ENCODE assay signal across 1 cellular context in genomic region chr12:50574621-50575348, GRCh38.
TF ChIP-seq lines count a peak whose summit lies in the region.

No MANE protein-coding gene starts in this region.

TF ChIP-seq in HepG2, 621 proteins besides CTCF, POLR2A, EP300 and RAD21 (continued from another document and continues in another):
- TF ChIP-seq, protein P1, sequence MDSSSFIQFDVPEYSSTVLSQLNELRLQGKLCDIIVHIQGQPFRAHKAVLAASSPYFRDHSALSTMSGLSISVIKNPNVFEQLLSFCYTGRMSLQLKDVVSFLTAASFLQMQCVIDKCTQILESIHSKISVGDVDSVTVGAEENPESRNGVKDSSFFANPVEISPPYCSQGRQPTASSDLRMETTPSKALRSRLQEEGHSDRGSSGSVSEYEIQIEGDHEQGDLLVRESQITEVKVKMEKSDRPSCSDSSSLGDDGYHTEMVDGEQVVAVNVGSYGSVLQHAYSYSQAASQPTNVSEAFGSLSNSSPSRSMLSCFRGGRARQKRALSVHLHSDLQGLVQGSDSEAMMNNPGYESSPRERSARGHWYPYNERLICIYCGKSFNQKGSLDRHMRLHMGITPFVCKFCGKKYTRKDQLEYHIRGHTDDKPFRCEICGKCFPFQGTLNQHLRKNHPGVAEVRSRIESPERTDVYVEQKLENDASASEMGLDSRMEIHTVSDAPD (CRISPR knock-in tag; IDR thresholded peaks at IDR 0.05) = no peak
- TF ChIP-seq ZNF337 (CRISPR knock-in tag; IDR thresholded peaks at IDR 0.05; ENCODE audit: borderline replicate concordance, low read depth) (no peak), ZNF296 (CRISPR knock-in tag; conservative IDR thresholded peaks at IDR 0.05) (no peak), ZSCAN31 (CRISPR knock-in tag; IDR thresholded peaks at IDR 0.05; ENCODE audit: low read depth) (no peak), ZNF616 (CRISPR knock-in tag; IDR thresholded peaks at IDR 0.05; ENCODE audit: low read depth) (no peak), ARNT (IDR thresholded peaks at IDR 0.05) (no peak), HDAC1 (CRISPR knock-in tag; IDR thresholded peaks at IDR 0.05) (no peak), FOXP4 (CRISPR knock-in tag; IDR thresholded peaks at IDR 0.05) (peak; percentile 31; the same call in 1 of the 2 replicates), LBX2 (CRISPR knock-in tag; IDR thresholded peaks at IDR 0.05; ENCODE audit: borderline replicate concordance) (no peak), SETDB1 (CRISPR knock-in tag; IDR thresholded peaks at IDR 0.05; ENCODE audit: borderline replicate concordance) (no peak), AGO1 (IDR thresholded peaks at IDR 0.05; ENCODE audit: low read depth, low read length, poor library complexity, severe bottlenecking) (no peak), STAG1 (CRISPR knock-in tag; IDR thresholded peaks at IDR 0.05) (no peak), ZNF564 (CRISPR knock-in tag; IDR thresholded peaks at IDR 0.05) (no peak), CBFB (CRISPR knock-in tag; IDR thresholded peaks at IDR 0.05) (no peak), GFI1 (CRISPR knock-in tag; IDR thresholded peaks at IDR 0.05; ENCODE audit: borderline replicate concordance) (no peak; the same call in 1 of the 2 replicates), ZBTB25 (CRISPR knock-in tag; IDR thresholded peaks at IDR 0.05) (0 out of 2 replicates have a peak, but pooled peaks have one; percentile 4), ZSCAN22 (CRISPR knock-in tag; IDR thresholded peaks at IDR 0.05) (no peak), SOX5 (CRISPR knock-in tag; IDR thresholded peaks at IDR 0.05; ENCODE audit: borderline replicate concordance) (peak; percentile 33; the same call in 1 of the 2 replicates), FOXP1 (IDR thresholded peaks at IDR 0.05) (no peak), FOXP1 (CRISPR knock-in tag; IDR thresholded peaks at IDR 0.05) (no peak), IRF2 (CRISPR knock-in tag; IDR thresholded peaks at IDR 0.05) (no peak), YY1 (IDR thresholded peaks at IDR 0.05; ENCODE audit: insufficient read depth, insufficient replicate concordance, low read depth, low read length) (no peak), ZMAT5 (CRISPR knock-in tag; IDR thresholded peaks at IDR 0.05; ENCODE audit: borderline replicate concordance, low read depth) (no peak), XRCC5 (optimal IDR thresholded peaks at IDR 0.05; ENCODE audit: low read length) (no peak), ZNF720 (CRISPR knock-in tag; IDR thresholded peaks at IDR 0.05) (no peak), ZBTB44 (CRISPR knock-in tag; IDR thresholded peaks at IDR 0.05) (no peak), ZC3H13 (CRISPR knock-in tag; IDR thresholded peaks at IDR 0.05) (no peak), EHMT2 (IDR thresholded peaks at IDR 0.05; ENCODE audit: borderline replicate concordance, low read depth, low read length) (no peak), ATF7-NPFF (CRISPR knock-in tag; IDR thresholded peaks at IDR 0.05; ENCODE audit: low read depth) (no peak), PAWR (CRISPR knock-in tag; IDR thresholded peaks at IDR 0.05; ENCODE audit: borderline replicate concordance) (no peak), NCOR1 (IDR thresholded peaks at IDR 0.05; ENCODE audit: borderline replicate concordance, low read length) (no peak), FOXK1 (CRISPR knock-in tag; IDR thresholded peaks at IDR 0.05; ENCODE audit: borderline replicate concordance, low read depth) (no peak), SMAD9 (CRISPR knock-in tag; IDR thresholded peaks at IDR 0.05) (no peak), LCORL (IDR thresholded peaks at IDR 0.05) (no peak), LCORL (CRISPR knock-in tag; IDR thresholded peaks at IDR 0.05) (0 out of 2 replicates have a peak, but pooled peaks have one; percentile 54), SIN3B (IDR thresholded peaks at IDR 0.05; ENCODE audit: low read length) (no peak), TGIF2 (CRISPR knock-in tag; IDR thresholded peaks at IDR 0.05) (no peak), ZNF747 (CRISPR knock-in tag; IDR thresholded peaks at IDR 0.05; ENCODE audit: borderline replicate concordance) (no peak), KAT7 (CRISPR knock-in tag; IDR thresholded peaks at IDR 0.05; ENCODE audit: borderline replicate concordance) (0 out of 2 replicates have a peak, but pooled peaks have one; percentile 21), NFKBIZ (CRISPR knock-in tag; IDR thresholded peaks at IDR 0.05) (no peak), SRSF1 (optimal IDR thresholded peaks at IDR 0.05; ENCODE audit: low read depth, low read length) (no peak), ZMYM2 (CRISPR knock-in tag; IDR thresholded peaks at IDR 0.05) (no peak), KDM2A (CRISPR knock-in tag; IDR thresholded peaks at IDR 0.05; ENCODE audit: borderline replicate concordance, low read depth) (no peak), RARA (CRISPR knock-in tag; IDR thresholded peaks at IDR 0.05) (no peak), ZNF432 (CRISPR knock-in tag; IDR thresholded peaks at IDR 0.05; ENCODE audit: borderline replicate concordance) (no peak), REL (CRISPR knock-in tag; conservative IDR thresholded peaks at IDR 0.05) (no peak), RXRB (CRISPR knock-in tag; IDR thresholded peaks at IDR 0.05; ENCODE audit: borderline replicate concordance) (0 out of 2 replicates have a peak, but pooled peaks have one; percentile 11)
- TF ChIP-seq, protein P2, sequence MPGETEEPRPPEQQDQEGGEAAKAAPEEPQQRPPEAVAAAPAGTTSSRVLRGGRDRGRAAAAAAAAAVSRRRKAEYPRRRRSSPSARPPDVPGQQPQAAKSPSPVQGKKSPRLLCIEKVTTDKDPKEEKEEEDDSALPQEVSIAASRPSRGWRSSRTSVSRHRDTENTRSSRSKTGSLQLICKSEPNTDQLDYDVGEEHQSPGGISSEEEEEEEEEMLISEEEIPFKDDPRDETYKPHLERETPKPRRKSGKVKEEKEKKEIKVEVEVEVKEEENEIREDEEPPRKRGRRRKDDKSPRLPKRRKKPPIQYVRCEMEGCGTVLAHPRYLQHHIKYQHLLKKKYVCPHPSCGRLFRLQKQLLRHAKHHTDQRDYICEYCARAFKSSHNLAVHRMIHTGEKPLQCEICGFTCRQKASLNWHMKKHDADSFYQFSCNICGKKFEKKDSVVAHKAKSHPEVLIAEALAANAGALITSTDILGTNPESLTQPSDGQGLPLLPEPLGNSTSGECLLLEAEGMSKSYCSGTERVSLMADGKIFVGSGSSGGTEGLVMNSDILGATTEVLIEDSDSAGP (CRISPR knock-in tag; IDR thresholded peaks at IDR 0.05; ENCODE audit: borderline replicate concordance) = no peak
- TF ChIP-seq, protein P3, sequence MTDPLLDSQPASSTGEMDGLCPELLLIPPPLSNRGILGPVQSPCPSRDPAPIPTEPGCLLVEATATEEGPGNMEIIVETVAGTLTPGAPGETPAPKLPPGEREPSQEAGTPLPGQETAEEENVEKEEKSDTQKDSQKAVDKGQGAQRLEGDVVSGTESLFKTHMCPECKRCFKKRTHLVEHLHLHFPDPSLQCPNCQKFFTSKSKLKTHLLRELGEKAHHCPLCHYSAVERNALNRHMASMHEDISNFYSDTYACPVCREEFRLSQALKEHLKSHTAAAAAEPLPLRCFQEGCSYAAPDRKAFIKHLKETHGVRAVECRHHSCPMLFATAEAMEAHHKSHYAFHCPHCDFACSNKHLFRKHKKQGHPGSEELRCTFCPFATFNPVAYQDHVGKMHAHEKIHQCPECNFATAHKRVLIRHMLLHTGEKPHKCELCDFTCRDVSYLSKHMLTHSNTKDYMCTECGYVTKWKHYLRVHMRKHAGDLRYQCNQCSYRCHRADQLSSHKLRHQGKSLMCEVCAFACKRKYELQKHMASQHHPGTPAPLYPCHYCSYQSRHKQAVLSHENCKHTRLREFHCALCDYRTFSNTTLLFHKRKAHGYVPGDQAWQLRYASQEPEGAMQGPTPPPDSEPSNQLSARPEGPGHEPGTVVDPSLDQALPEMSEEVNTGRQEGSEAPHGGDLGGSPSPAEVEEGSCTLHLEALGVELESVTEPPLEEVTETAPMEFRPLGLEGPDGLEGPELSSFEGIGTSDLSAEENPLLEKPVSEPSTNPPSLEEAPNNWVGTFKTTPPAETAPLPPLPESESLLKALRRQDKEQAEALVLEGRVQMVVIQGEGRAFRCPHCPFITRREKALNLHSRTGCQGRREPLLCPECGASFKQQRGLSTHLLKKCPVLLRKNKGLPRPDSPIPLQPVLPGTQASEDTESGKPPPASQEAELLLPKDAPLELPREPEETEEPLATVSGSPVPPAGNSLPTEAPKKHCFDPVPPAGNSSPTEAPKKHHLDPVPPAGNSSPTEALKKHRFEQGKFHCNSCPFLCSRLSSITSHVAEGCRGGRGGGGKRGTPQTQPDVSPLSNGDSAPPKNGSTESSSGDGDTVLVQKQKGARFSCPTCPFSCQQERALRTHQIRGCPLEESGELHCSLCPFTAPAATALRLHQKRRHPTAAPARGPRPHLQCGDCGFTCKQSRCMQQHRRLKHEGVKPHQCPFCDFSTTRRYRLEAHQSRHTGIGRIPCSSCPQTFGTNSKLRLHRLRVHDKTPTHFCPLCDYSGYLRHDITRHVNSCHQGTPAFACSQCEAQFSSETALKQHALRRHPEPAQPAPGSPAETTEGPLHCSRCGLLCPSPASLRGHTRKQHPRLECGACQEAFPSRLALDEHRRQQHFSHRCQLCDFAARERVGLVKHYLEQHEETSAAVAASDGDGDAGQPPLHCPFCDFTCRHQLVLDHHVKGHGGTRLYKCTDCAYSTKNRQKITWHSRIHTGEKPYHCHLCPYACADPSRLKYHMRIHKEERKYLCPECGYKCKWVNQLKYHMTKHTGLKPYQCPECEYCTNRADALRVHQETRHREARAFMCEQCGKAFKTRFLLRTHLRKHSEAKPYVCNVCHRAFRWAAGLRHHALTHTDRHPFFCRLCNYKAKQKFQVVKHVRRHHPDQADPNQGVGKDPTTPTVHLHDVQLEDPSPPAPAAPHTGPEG (CRISPR knock-in tag; IDR thresholded peaks at IDR 0.05) = no peak
- TF ChIP-seq, protein P4, sequence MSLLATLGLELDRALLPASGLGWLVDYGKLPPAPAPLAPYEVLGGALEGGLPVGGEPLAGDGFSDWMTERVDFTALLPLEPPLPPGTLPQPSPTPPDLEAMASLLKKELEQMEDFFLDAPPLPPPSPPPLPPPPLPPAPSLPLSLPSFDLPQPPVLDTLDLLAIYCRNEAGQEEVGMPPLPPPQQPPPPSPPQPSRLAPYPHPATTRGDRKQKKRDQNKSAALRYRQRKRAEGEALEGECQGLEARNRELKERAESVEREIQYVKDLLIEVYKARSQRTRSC (CRISPR knock-in tag; IDR thresholded peaks at IDR 0.05; ENCODE audit: low read depth) = no peak
- TF ChIP-seq, protein P5, sequence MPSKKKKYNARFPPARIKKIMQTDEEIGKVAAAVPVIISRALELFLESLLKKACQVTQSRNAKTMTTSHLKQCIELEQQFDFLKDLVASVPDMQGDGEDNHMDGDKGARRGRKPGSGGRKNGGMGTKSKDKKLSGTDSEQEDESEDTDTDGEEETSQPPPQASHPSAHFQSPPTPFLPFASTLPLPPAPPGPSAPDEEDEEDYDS (CRISPR knock-in tag; IDR thresholded peaks at IDR 0.05) = no peak
- TF ChIP-seq, protein P6, sequence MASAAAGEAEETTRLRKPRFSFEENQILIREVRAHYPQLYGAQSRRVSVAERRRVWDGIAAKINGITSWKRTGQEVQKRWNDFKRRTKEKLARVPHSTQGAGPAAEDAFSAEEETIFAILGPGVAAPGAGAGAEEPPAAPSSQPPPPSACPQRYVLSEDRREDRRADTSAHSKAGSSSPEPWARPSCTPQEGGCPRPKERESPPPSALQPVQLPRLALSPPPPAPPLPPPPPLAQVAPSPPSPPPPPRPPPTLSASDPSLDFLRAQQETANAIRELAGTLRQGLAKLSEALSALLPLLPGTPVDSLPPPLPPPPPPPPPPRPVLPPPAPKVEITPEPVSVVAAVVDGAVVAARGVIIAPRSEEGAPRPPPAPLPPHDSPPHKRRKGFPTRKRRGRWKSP (CRISPR knock-in tag; IDR thresholded peaks at IDR 0.05) = no peak
